9 cellular contexts compared by ENCODE assay signal in the genomic region with DNA sequence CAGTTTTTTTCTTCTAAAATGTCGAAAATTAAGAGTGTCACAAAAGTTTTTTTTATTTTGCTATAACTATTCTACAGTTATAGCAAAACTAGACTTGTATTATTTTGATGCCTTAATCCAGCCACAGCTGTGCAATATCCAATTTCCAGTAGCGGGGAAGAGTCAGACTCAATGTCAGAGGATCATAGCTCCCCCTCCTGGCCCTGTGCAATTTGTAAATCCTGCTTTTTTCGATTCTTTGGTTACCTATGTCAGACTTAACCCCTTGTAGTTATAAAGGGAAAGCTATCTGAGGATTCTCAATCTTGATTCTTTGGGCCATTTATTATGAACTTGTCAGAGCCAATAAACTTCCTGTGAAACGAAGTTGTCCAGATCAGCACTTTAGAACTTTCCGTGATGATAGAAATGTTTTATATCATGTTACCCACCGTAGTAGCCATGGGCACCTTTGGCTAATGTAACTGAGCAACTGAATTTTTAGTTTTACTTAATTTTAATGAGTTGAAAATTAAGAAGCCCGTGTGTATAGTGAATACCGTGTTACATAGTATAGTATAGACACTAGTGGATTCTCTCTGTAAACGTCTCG.
A peak's percentile ranks its signal among the peaks of the same experiment; 100 is the strongest.
DNase-seq lines count a peak whose midpoint lies in the region; ATAC-seq and TF ChIP-seq lines count a peak whose summit lies in the region.
"Had no signal": no experiment of that assay in that cellular context is flagged by ENCODE, and none has a peak within 500 bp of the region (broad histone marks: within the 10 kb centered on the region; RNA-seq: fewer than 3 reads in every experiment).

No MANE protein-coding gene starts in this region.

- peak; percentile 66 for TF ChIP-seq CTCF in AG09309 (IDR thresholded peaks at IDR 0.05; ENCODE audit: control insufficient read depth, insufficient read depth, low read depth, low read length, missing control alignments)
- TF ChIP-seq CTCF in GM12865 (IDR thresholded peaks at IDR 0.05; ENCODE audit: insufficient read depth, low read depth, low read length, missing control alignments) = peak; percentile 22
- peak; percentile 65 for TF ChIP-seq CTCF in Panc1 (IDR thresholded peaks at IDR 0.05)
- TF ChIP-seq CTCF in cardiac fibroblast (IDR thresholded peaks at IDR 0.05; ENCODE audit: low read depth, low read length) = peak; percentile 52
- TF ChIP-seq CTCF in mucosa of descending colon (IDR thresholded peaks at IDR 0.05) = no peak

- in situ Hi-C loops in Panc1 (cut with HindIII; ENCODE audit: low pct_unique_long_range_greater_than_20kb, low sequenced_read_pairs) = no loop called here

- intact Hi-C loops in Panc1 (cut with micrococcal nuclease; ENCODE audit: unreplicated experiment) = loop anchor here (5.0 kb wide), 2 partner anchors 250 to 750 kb away; no protein-coding TSS in a partner anchor
- intact Hi-C loops in mucosa of descending colon (cut with DNase I, micrococcal nuclease) = no loop called here
- intact Hi-C loops in sciatic nerve (cut with DNase I) = no loop called here

- no peaks in the 10 kb centered on the region for H3K9me3 ChIP-seq in Panc1 (ENCODE audit: control insufficient read depth, insufficient read depth, low read depth, low read length)
- H3K9me3 ChIP-seq in mucosa of descending colon = no peaks in the 10 kb centered on the region
- H3K9me3 ChIP-seq in effector memory CD4-positive, alpha-beta T cell (ENCODE audit: control insufficient read depth, low read length) = no peaks in the 10 kb centered on the region

- CTCF ChIA-PET in Panc1 (lab: Charles Lee) = interaction anchor here (0.6 kb wide), 2 partner anchors 535 to 718 kb away, joined by 3 to 7 read pairs; no protein-coding TSS in a partner anchor

- no peaks in the 10 kb centered on the region for H3K36me3 ChIP-seq in Panc1 (ENCODE audit: control insufficient read depth, insufficient read depth, low read length)
- H3K36me3 ChIP-seq in mucosa of descending colon (ENCODE audit: low read depth) = no peaks in the 10 kb centered on the region
- no peaks in the 10 kb centered on the region for H3K36me3 ChIP-seq in effector memory CD4-positive, alpha-beta T cell (ENCODE audit: control insufficient read depth, insufficient read depth, low read length)

- DNase-seq in AG09309 (ENCODE audit: low read depth) (no peak), GM12865 (ENCODE audit: low read depth) (peak; percentile 5), Panc1 (ENCODE audit: low read depth, low spot score) (no peak), cardiac fibroblast (ENCODE audit: low read depth in 2 of 2) (peak; percentile 53 to 66), mucosa of descending colon (peak in 1 of 3 donors; percentile 55), sciatic nerve (ENCODE audit: low spot score) (no peak)
- no peak for DNase-seq in effector memory CD4-positive, alpha-beta T cell

- peaks cover 8% of the 10 kb centered on the region; the same call in 1 of the 2 replicates for H3K27me3 ChIP-seq in Panc1 (ENCODE audit: control insufficient read depth, insufficient read depth, low read length)
- no peaks in the 10 kb centered on the region for H3K27me3 ChIP-seq in effector memory CD4-positive, alpha-beta T cell (replicated peaks; ENCODE audit: control insufficient read depth, insufficient read depth, low read length, poor library complexity, severe bottlenecking)

- H3K4me1 ChIP-seq in Panc1 (ENCODE audit: control insufficient read depth, insufficient read depth, low read length) = no peaks in the 10 kb centered on the region
- H3K4me1 ChIP-seq in mucosa of descending colon (ENCODE audit: low read depth) = no peaks in the 10 kb centered on the region
- H3K4me1 ChIP-seq in effector memory CD4-positive, alpha-beta T cell (ENCODE audit: control insufficient read depth, insufficient read depth, low read length, poor library complexity, severe bottlenecking) = peaks cover 7% of the 10 kb centered on the region

- POLR2A ChIA-PET in Panc1 (lab: Charles Lee) = no interaction called here

- H3K27ac ChIP-seq in Panc1 (ENCODE audit: low read length) = no peak overlapping the region
- no peak overlapping the region for H3K27ac ChIP-seq in effector memory CD4-positive, alpha-beta T cell (ENCODE audit: insufficient read depth, low read length, poor library complexity, severe bottlenecking)
- H3K27ac ChIP-seq: HL-60 had no signal

- H3K4me3 ChIP-seq in AG09309 (ENCODE audit: control insufficient read depth, low read depth, low read length) (no peak overlapping the region), GM12865 (ENCODE audit: low read depth, low read length) (no peak overlapping the region), Panc1 (ENCODE audit: low read depth in 2 of 2, low read length in 2 of 2) (no peak overlapping the region), cardiac fibroblast (replicated peaks in 1 of 2; ENCODE audit: low read depth in 2 of 2, low read length in 2 of 2) (no peak overlapping the region), mucosa of descending colon (no peak overlapping the region)
- no peak overlapping the region for H3K4me3 ChIP-seq in effector memory CD4-positive, alpha-beta T cell (ENCODE audit: insufficient read depth, low read depth, low read length, poor library complexity, severe bottlenecking)

- BruUV-seq in Panc1 (replicated peaks; lab: Mats Ljungman, UMichigan) = no TSS peak

- ATAC-seq in Panc1 (peak; percentile 65; the same call in 1 of the 2 replicates), mucosa of descending colon (peak; percentile 33), HG03039 (IDR thresholded peaks at IDR 0.05; ENCODE audit: unreplicated experiment) (no peak), sciatic nerve (no peak)

Comparison
In these comparisons a context has a peak if more than half of its experiments do, and no peak if none do; other contexts are left out.
1. DNase-seq: peak in GM12865 (single experiment) and cardiac fibroblast (2 of 2); none in AG09309 (single experiment), Panc1 (single experiment), effector memory CD4-positive, alpha-beta T cell (0 of 3) and sciatic nerve (single experiment).
2. ATAC-seq: peak in Panc1 (single experiment) and mucosa of descending colon (single experiment); none in HG03039 (single experiment) and sciatic nerve (single experiment).